ENCODE assay signal across 8 cellular contexts in the genomic region with DNA sequence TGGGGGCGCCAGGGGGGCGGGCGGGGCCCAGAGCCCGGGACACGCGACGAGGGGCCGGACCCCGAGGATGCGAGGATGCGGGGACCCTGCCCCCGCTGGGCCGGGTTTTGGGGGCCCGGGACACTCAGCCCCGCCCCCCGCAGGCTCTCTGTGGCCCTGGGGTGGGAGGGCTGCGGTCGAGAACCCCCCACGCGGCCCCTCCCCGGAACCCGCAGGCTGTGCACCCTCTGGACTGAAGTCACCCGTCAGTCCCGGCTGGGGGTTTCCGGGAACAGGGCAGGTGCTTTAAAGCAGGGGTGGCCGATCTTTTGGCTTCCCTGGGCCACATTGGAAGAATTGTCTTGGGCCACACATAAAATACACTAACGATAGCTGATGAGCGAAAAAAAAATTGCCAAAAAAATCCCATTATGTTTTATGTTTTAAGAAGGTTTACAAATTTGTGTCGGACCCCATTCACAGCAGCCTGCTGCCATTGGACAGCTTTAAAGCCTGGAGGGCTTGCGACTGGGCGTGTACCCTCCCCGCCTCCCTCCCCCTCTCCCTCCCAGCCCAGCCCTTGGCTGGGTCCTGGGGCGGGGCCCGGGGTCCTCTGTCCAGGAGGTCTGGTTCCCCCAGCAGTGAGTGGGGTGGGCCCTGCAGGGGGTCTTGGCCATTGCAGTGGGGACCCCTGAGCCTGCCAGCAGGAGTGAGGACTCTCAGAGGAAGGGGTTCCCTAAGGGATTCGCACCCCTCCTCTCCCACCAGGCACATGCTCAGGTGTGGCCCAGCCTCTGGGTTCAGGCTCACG. TPM values are rescaled to one million over a fixed set of nuclear protein-coding genes. Genes with fewer than 3 reads are reported as not detected.
DNase-seq lines count a peak whose midpoint lies in the region; ATAC-seq and TF ChIP-seq lines count a peak whose summit lies in the region.

No MANE protein-coding gene starts in this region.

- no peaks in the 10 kb centered on the region for H4K20me1 ChIP-seq in KMS-11 (ENCODE audit: insufficient read depth)

- DNase-seq in DMS79 (lab: John Stamatoyannopoulos, UW), result peak; percentile 53
- peak; percentile 53 for DNase-seq in activated T-cell treated with anti-CD3 and anti-CD28 coated beads for 24 hours (ENCODE audit: low read depth)
- DNase-seq in omental fat pad (ENCODE audit: low spot score), result no peak
- DNase-seq in SKM-1 treated with dmso at 0.1 percent for 144 hours (lab: John Stamatoyannopoulos, UW; ENCODE audit: unreplicated experiment), result no peak
- DNase-seq in vagina (ENCODE audit: extremely low spot score in 2 of 2), result no peak

- H3K79me2 ChIP-seq in KMS-11 (ENCODE audit: insufficient read depth, low read depth), result no peaks in the 10 kb centered on the region

- ATAC-seq in omental fat pad (ENCODE audit: low FRiP score) (peak; percentile 22), HG02885 (IDR thresholded peaks at IDR 0.05; ENCODE audit: poor library complexity, unreplicated experiment) (no peak), HG03469 (IDR thresholded peaks at IDR 0.05; ENCODE audit: unreplicated experiment) (no peak)

- H3K4me3 ChIP-seq in KMS-11 (IDR thresholded peaks at IDR 0.05; ENCODE audit: insufficient read depth, low read depth, low read length), result no peak overlapping the region
- H3K4me3 ChIP-seq in vagina, result no peak overlapping the region

- no peaks in the 10 kb centered on the region for H3K9me3 ChIP-seq in vagina

- H3K9ac ChIP-seq in KMS-11, result peak overlapping the region; percentile 16; the same call in 1 of the 2 replicates

- H3K4me2 ChIP-seq in KMS-11, result peak overlapping the region; percentile 87

- H2AFZ ChIP-seq in KMS-11 (ENCODE audit: low read depth), result peak overlapping the region; percentile 41; the same call in 1 of the 2 replicates

- intact Hi-C loops in vagina (cut with DNase I), result no loop called here

- H3K4me1 ChIP-seq in KMS-11 (ENCODE audit: low read depth, poor library complexity, severe bottlenecking), result peaks cover 26% of the 10 kb centered on the region
- peaks cover 16% of the 10 kb centered on the region for H3K4me1 ChIP-seq in vagina

- TF ChIP-seq POLR2A in vagina (IDR thresholded peaks at IDR 0.05), result no peak

- H3K27me3 ChIP-seq in KMS-11 (ENCODE audit: insufficient read depth, low read depth), result peaks cover 36% of the 10 kb centered on the region; the same call in 1 of the 2 replicates
- H3K27me3 ChIP-seq in vagina, result no peaks in the 10 kb centered on the region

- H3K36me3 ChIP-seq in KMS-11 (ENCODE audit: insufficient read depth) (no peaks in the 10 kb centered on the region), vagina (no peaks in the 10 kb centered on the region)

- peak overlapping the region; percentile 18; the same call in 1 of the 2 replicates for H3K27ac ChIP-seq in KMS-11
- no peak overlapping the region for H3K27ac ChIP-seq in vagina

- no peak for TF ChIP-seq CTCF in KMS-11 (conservative IDR thresholded peaks at IDR 0.05; ENCODE audit: low read depth, low read length)
- no peak for TF ChIP-seq CTCF in omental fat pad (IDR thresholded peaks at IDR 0.05)
- TF ChIP-seq CTCF in vagina (IDR thresholded peaks at IDR 0.05), result no peak

RNA-seq across cellular contexts. Expression of a gene that starts 21.6 kb away (rescaled TPM):
- 10 to 100 TPM in 2 of 4 donors, 1 to 10 TPM in 2; 5.6 to 12.0 (median 9.5) TPM for total RNA-seq in omental fat pad
- total RNA-seq in vagina, result 11.8 TPM

RNA-seq across cellular contexts. Expression of a gene that starts 36.2 kb away (rescaled TPM):
- total RNA-seq in omental fat pad (1 to 10 TPM in 1 of 4 donors, under 1 TPM in 2, not detected in 1; 0.48 to 1.0 (median 0.95) TPM), vagina (not detected)

Comparison
In these comparisons a context has a peak if more than half of its experiments do, and no peak if none do; other contexts are left out.
1. DNase-seq: peak in DMS79 (single experiment) and activated T-cell treated with anti-CD3 and anti-CD28 coated beads for 24 hours (single experiment); none in omental fat pad (single experiment), SKM-1 treated with dmso at 0.1 percent for 144 hours (single experiment) and vagina (0 of 2).